Comparison of ENCODE assay signal across 16 cellular contexts in genomic region chr9:83296123-83296522, GRCh38.
DNase-seq lines count a peak whose midpoint lies in the region; ATAC-seq, FAIRE-seq and TF ChIP-seq lines count a peak whose summit lies in the region.
"Had no signal": no experiment of that assay in that cellular context is flagged by ENCODE, and none has a peak within 500 bp of the region (broad histone marks: within the 10 kb centered on the region; RNA-seq: fewer than 3 reads in every experiment).

No MANE protein-coding gene starts in this region.

- intact Hi-C loops in K562 (cut with micrococcal nuclease) = no loop called here
- intact Hi-C loops in ascending aorta (cut with DNase I) = no loop called here
- intact Hi-C loops in tibial artery (cut with DNase I; ENCODE audit: low total_unique reads) = no loop called here

- H3K27me3 ChIP-seq in K562 (ENCODE audit: control insufficient read depth in 2 of 2, insufficient read depth in 2 of 2, low read length in 2 of 2) = no peaks in the 10 kb centered on the region
- no peaks in the 10 kb centered on the region for H3K27me3 ChIP-seq in ascending aorta
- no peaks in the 10 kb centered on the region for H3K27me3 ChIP-seq in tibial artery
- H3K27me3 ChIP-seq: Peyer's patch had no signal

- no peaks in the 10 kb centered on the region for H4K20me1 ChIP-seq in K562 (replicated peaks; ENCODE audit: control insufficient read depth, insufficient read depth, low read length)

- POLR2A ChIA-PET in K562 (lab: Yijun Ruan, JAX) = no interaction called here

- no peak overlapping the region for H3K9ac ChIP-seq in K562 (ENCODE audit: insufficient read depth in 1 of 2, low read depth in 2 of 2, low read length in 2 of 2)

- ATAC-seq in GM18858 (IDR thresholded peaks at IDR 0.05; ENCODE audit: unreplicated experiment) (peak; percentile 73), GM21423 (IDR thresholded peaks at IDR 0.05; ENCODE audit: unreplicated experiment) (peak; percentile 69), HG03139 (IDR thresholded peaks at IDR 0.05; ENCODE audit: unreplicated experiment) (peak; percentile 82), K562 (no peak)

- no peak for TF ChIP-seq CTCF in K562 (IDR thresholded peaks at IDR 0.05 in 2 of 3, conservative IDR thresholded peaks at IDR 0.05 in 1 of 3; ENCODE audit: insufficient read depth in 2 of 3, low read depth in 1 of 3, low read length in 3 of 3)
- no peak for TF ChIP-seq CTCF in ascending aorta (IDR thresholded peaks at IDR 0.05)
- no peak for TF ChIP-seq CTCF in tibial artery (IDR thresholded peaks at IDR 0.05)

- H3K4me3 ChIP-seq in K562 (no peak overlapping the region), ascending aorta (no peak overlapping the region), tibial artery (no peak overlapping the region)
- H3K4me3 ChIP-seq: Peyer's patch had no signal

- no TSS peak for BruUV-seq in K562 (replicated peaks; lab: Mats Ljungman, UMichigan)

- TF ChIP-seq EP300 in K562 (IDR thresholded peaks at IDR 0.05; ENCODE audit: low read length) = no peak

- TF ChIP-seq POLR2A in K562 (conservative IDR thresholded peaks at IDR 0.05) = no peak

- CTCF ChIA-PET in K562 (lab: Yijun Ruan, JAX; ENCODE audit: low intra/inter-chr PET ratio) = no interaction called here

- WGBS in K562 (ENCODE audit: insufficient coverage, low coverage, missing lambda C conversion rate) = 0% methylated on average over 2 of the region's 2 CpGs

- no peaks in the 10 kb centered on the region for H3K9me1 ChIP-seq in K562 (ENCODE audit: control insufficient read depth, insufficient read depth, low read length)

- TF ChIP-seq RAD21 in K562 (CRISPR knock-in tag; conservative IDR thresholded peaks at IDR 0.05 in 1 of 2, IDR thresholded peaks at IDR 0.05 in 1 of 2) = no peak

- DNase-seq in K562 (ENCODE audit: extremely low read depth in 1 of 4, low spot score in 3 of 4) = no peak
- no peak for DNase-seq in ascending aorta (ENCODE audit: low spot score in 2 of 2)
- DNase-seq in tibial artery = no peak
- no peak for DNase-seq in GM19240 (ENCODE audit: insufficient read length, low spot score)
- no peak for DNase-seq in CD1c-positive myeloid dendritic cell (ENCODE audit: extremely low spot score)
- DNase-seq: activated CD8-positive, alpha-beta memory T cell treated with anti-CD3 and anti-CD28 coated beads, Interleukin-2, amount 50 U/mL, for 48 hours; amygdala; CD4-positive, alpha-beta T cell; effector CD4-positive, alpha-beta T cell; NCI-H226; Peyer's patch; T1000 had no signal

- H3K4me2 ChIP-seq in K562 (ENCODE audit: insufficient read depth, low read length) = no peak overlapping the region

- H3K4me1 ChIP-seq in K562 (replicated peaks in 1 of 2; ENCODE audit: control insufficient read depth in 2 of 2, insufficient read depth in 2 of 2, low read length in 2 of 2) (no peaks in the 10 kb centered on the region), ascending aorta (no peaks in the 10 kb centered on the region), tibial artery (no peaks in the 10 kb centered on the region)
- H3K4me1 ChIP-seq: Peyer's patch had no signal

- no peak overlapping the region for H2AFZ ChIP-seq in K562 (ENCODE audit: low read depth, low read length)

- H3K36me3 ChIP-seq in K562 (ENCODE audit: control insufficient read depth, insufficient read depth, low read length) (no peaks in the 10 kb centered on the region), ascending aorta (peaks cover 0 to 19% of the 10 kb centered on the region in 2 donors), tibial artery (peaks cover 0 to 9% (median 7%) of the 10 kb centered on the region in 3 donors)

- in situ Hi-C loops in K562 (cut with MboI) = no loop called here

- H3K27ac ChIP-seq in K562 (ENCODE audit: extremely low read depth, low read depth, low read length) = no peak overlapping the region
- no peak overlapping the region for H3K27ac ChIP-seq in ascending aorta
- no peak overlapping the region for H3K27ac ChIP-seq in tibial artery
- H3K27ac ChIP-seq: Peyer's patch had no signal

- no peaks in the 10 kb centered on the region for H3K9me3 ChIP-seq in K562 (replicated peaks; ENCODE audit: control insufficient read depth, insufficient read depth, low read depth, low read length)
- no peaks in the 10 kb centered on the region for H3K9me3 ChIP-seq in ascending aorta
- no peaks in the 10 kb centered on the region for H3K9me3 ChIP-seq in tibial artery
- H3K9me3 ChIP-seq: Peyer's patch had no signal

- FAIRE-seq in K562 (lab: Jason Lieb, UNC) = no peak
- FAIRE-seq: G401.6 had no signal

- H3K79me2 ChIP-seq in K562 (ENCODE audit: control insufficient read depth, insufficient read depth, low read length) = no peaks in the 10 kb centered on the region

TF ChIP-seq in K562, 482 proteins besides CTCF, POLR2A, EP300 and RAD21:
- TF ChIP-seq EHMT2 (IDR thresholded peaks at IDR 0.05) (peak; percentile 55), ZNF324 (CRISPR knock-in tag; IDR thresholded peaks at IDR 0.05) (no peak), MEIS2 (IDR thresholded peaks at IDR 0.05; ENCODE audit: partially characterized antibody) (peak; percentile 4)
TF ChIP-seq in K562: peak in this region for 2.
